Comparison of ENCODE assay signal across 10 cellular contexts in genomic region chr10:22133640-22134624, GRCh38.
A peak's percentile ranks its signal among the peaks of the same experiment; 100 is the strongest.
DNase-seq lines count a peak whose midpoint lies in the region; ATAC-seq and TF ChIP-seq lines count a peak whose summit lies in the region.
"Had no signal": no experiment of that assay in that cellular context is flagged by ENCODE, and none has a peak within 500 bp of the region (broad histone marks: within the 10 kb centered on the region; RNA-seq: fewer than 3 reads in every experiment).

No MANE protein-coding gene starts in this region.

- no peak overlapping the region for H3K9ac ChIP-seq in liver (ENCODE audit: low read depth in 1 of 2, low read length in 2 of 2)

- H3K36me3 ChIP-seq in liver (ENCODE audit: control insufficient read depth in 4 of 4, insufficient read depth in 3 of 4, low read depth in 1 of 4, low read length in 3 of 4): no peaks in the 10 kb centered on the region
- no peaks in the 10 kb centered on the region for H3K36me3 ChIP-seq in mucosa of descending colon (ENCODE audit: low read depth)

- no peak for TF ChIP-seq RAD21 in liver (IDR thresholded peaks at IDR 0.05)

- peaks cover 0 to 2% (median 0%) of the 10 kb centered on the region in 4 donors for H3K4me1 ChIP-seq in liver (ENCODE audit: control insufficient read depth in 4 of 4, insufficient read depth in 4 of 4, low read length in 3 of 4)
- no peaks in the 10 kb centered on the region for H3K4me1 ChIP-seq in mucosa of descending colon (ENCODE audit: low read depth)

- peak; percentile 71 for ATAC-seq in GM18867 (IDR thresholded peaks at IDR 0.05; ENCODE audit: unreplicated experiment)
- ATAC-seq in HG02852 (IDR thresholded peaks at IDR 0.05; ENCODE audit: unreplicated experiment): peak; percentile 61
- no peak for ATAC-seq in mucosa of descending colon

- H3K27me3 ChIP-seq in liver (ENCODE audit: control insufficient read depth in 4 of 4, insufficient read depth in 4 of 4, low read length in 3 of 4): peaks cover 0 to 2% (median 0%) of the 10 kb centered on the region in 4 donors

- peak; percentile 97 for DNase-seq in NOMO-1 treated with dmso at 0.1 percent for 144 hours (lab: John Stamatoyannopoulos, UW; ENCODE audit: unreplicated experiment)
- no peak for DNase-seq in HK-2 (ENCODE audit: unreplicated experiment)
- DNase-seq in NCI-H226: no peak
- no peak for DNase-seq in mucosa of descending colon
- DNase-seq: mammary epithelial cell, NCI-H1048 had no signal

- TF ChIP-seq CTCF in liver (IDR thresholded peaks at IDR 0.05; ENCODE audit: low read depth, low read length, missing input control): no peak
- no peak for TF ChIP-seq CTCF in mucosa of descending colon (IDR thresholded peaks at IDR 0.05)

- 36% methylated on average over 11 of the region's 11 CpGs for WGBS in liver

- H3K27ac ChIP-seq in liver (ENCODE audit: low read depth in 1 of 2, low read length in 2 of 2): no peak overlapping the region
- H3K27ac ChIP-seq: coronary artery had no signal

- intact Hi-C loops in mucosa of descending colon (cut with DNase I, micrococcal nuclease): no loop called here

- no peak overlapping the region for H3K4me3 ChIP-seq in liver (ENCODE audit: low read depth in 1 of 3, low read length in 3 of 3)
- no peak overlapping the region for H3K4me3 ChIP-seq in mucosa of descending colon
- H3K4me3 ChIP-seq: coronary artery had no signal

- H3K9me3 ChIP-seq in liver (ENCODE audit: control insufficient read depth in 4 of 4, low read length in 3 of 4): no peaks in the 10 kb centered on the region
- H3K9me3 ChIP-seq in mucosa of descending colon: no peaks in the 10 kb centered on the region

TF ChIP-seq in liver, 16 proteins besides CTCF, POLR2A, EP300 and RAD21:
- TF ChIP-seq RXRA (IDR thresholded peaks at IDR 0.05) (peak; percentile 17 to 21), NR2F2 (IDR thresholded peaks at IDR 0.05) (peak; percentile 88), YY1 (IDR thresholded peaks at IDR 0.05) (no peak)
TF ChIP-seq in liver: peak in this region for 2.
